ENCODE assay signal across 10 cellular contexts in the genomic region with DNA sequence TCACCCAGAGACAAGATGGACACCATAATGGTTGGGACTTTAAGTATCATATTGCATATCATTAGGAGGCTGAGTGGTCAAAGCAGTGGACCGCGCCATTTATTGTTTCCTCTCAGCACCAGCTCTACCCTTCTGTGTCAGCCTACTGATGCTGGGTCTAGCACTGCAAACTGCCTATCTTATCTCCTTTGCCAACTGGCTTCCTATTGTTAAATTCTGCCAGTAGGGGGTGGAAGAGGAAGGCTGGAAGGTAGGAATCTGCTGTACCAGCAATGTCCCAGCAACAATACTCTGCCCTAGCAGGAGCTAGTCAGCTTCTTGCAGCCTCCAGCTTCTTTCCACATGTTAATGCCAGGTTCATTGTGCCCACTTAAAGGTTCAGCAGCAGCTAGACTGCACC.
DNase-seq lines count a peak whose midpoint lies in the region; ATAC-seq lines count a peak whose summit lies in the region.
"Had no signal": no experiment of that assay in that cellular context is flagged by ENCODE, and none has a peak within 500 bp of the region (broad histone marks: within the 10 kb centered on the region; RNA-seq: fewer than 3 reads in every experiment).

No MANE protein-coding gene starts in this region.

- no peak overlapping the region for H3K27ac ChIP-seq in neuronal stem cell (replicated peaks; ENCODE audit: low read length)
- H3K27ac ChIP-seq: cardiac muscle cell, lower lobe of right lung had no signal

- no peak for ATAC-seq in HG02623 (IDR thresholded peaks at IDR 0.05; ENCODE audit: unreplicated experiment)

- H2AFZ ChIP-seq in neuronal stem cell (ENCODE audit: low read length) = no peak overlapping the region

- H2BK12ac ChIP-seq in neuronal stem cell (ENCODE audit: low read length) = no peak overlapping the region

- H3K23ac ChIP-seq in neuronal stem cell (ENCODE audit: low read depth, low read length, poor library complexity) = no peak overlapping the region

- DNase-seq in ELF-1 (ENCODE audit: low read depth, low spot score) (peak; percentile 14), H7 (peak; percentile 17), SW480 (ENCODE audit: low spot score) (peak; percentile 5), left kidney (ENCODE audit: low read depth, low spot score) (peak; percentile 27), NOMO-1 treated with dmso at 0.1 percent for 144 hours (lab: John Stamatoyannopoulos, UW; ENCODE audit: unreplicated experiment) (no peak), neuronal stem cell (ENCODE audit: low spot score) (no peak)
- no peak for DNase-seq in stimulated activated CD4-positive, alpha-beta T cell treated with anti-CD3 and anti-CD28 coated beads, Interleukin-12 subunit alpha, Interleukin-12 subunit beta, amount 100 ng/mL, for 4 hours
- DNase-seq: lower lobe of right lung had no signal

- WGBS in neuronal stem cell (ENCODE audit: extremely low coverage in 2 of 2, insufficient read length in 2 of 2, insufficient replicate concordance in 1 of 2), 2 donors = no CpG with 5 or more reads among the region's 2 CpGs

- no peaks in the 10 kb centered on the region for H3K27me3 ChIP-seq in H7 (ENCODE audit: control insufficient read depth, insufficient read depth, low read length)
- no peaks in the 10 kb centered on the region for H3K27me3 ChIP-seq in neuronal stem cell (ENCODE audit: control insufficient read depth in 3 of 3, insufficient read depth in 3 of 3, low read depth in 1 of 3, low read length in 3 of 3)
- H3K27me3 ChIP-seq: cardiac muscle cell had no signal

- no peak overlapping the region for H3K4me2 ChIP-seq in neuronal stem cell (ENCODE audit: insufficient read depth, low read length, poor library complexity, severe bottlenecking)

- H3K4me3 ChIP-seq in H7 (ENCODE audit: insufficient read depth, low read depth, low read length) = no peak overlapping the region
- no peak overlapping the region for H3K4me3 ChIP-seq in neuronal stem cell (ENCODE audit: low read length in 2 of 2)
- H3K4me3 ChIP-seq: cardiac muscle cell, lower lobe of right lung had no signal

- H4K91ac ChIP-seq in neuronal stem cell (ENCODE audit: low read depth, low read length, poor library complexity) = no peak overlapping the region

- H3K36me3 ChIP-seq in H7 (replicated peaks; ENCODE audit: control insufficient read depth, insufficient read depth, low read length) (no peaks in the 10 kb centered on the region), neuronal stem cell (replicated peaks in 1 of 2; ENCODE audit: control insufficient read depth in 2 of 2, insufficient read depth in 2 of 2, low read length in 2 of 2) (no peaks in the 10 kb centered on the region)
- H3K36me3 ChIP-seq: cardiac muscle cell, lower lobe of right lung had no signal

- no peak overlapping the region for H3K18ac ChIP-seq in neuronal stem cell (ENCODE audit: low read length)

- H2BK120ac ChIP-seq in neuronal stem cell (ENCODE audit: low read depth, low read length) = no peak overlapping the region

- no peak overlapping the region for H4K8ac ChIP-seq in neuronal stem cell (ENCODE audit: low read depth, low read length)

- H3K4me1 ChIP-seq in neuronal stem cell (ENCODE audit: control insufficient read depth in 2 of 2, insufficient read depth in 1 of 2, low read depth in 1 of 2, low read length in 2 of 2) = peaks cover 0 to 5% of the 10 kb centered on the region in 2 donors
- H3K4me1 ChIP-seq: lower lobe of right lung had no signal

- no peaks in the 10 kb centered on the region for H3K9me3 ChIP-seq in neuronal stem cell (replicated peaks in 1 of 2; ENCODE audit: control insufficient read depth in 2 of 2, insufficient read depth in 1 of 2, low read depth in 1 of 2, low read length in 2 of 2)
- H3K9me3 ChIP-seq: lower lobe of right lung had no signal

- no peak overlapping the region for H2BK5ac ChIP-seq in neuronal stem cell (ENCODE audit: low read length)

- no peak overlapping the region for H2AK5ac ChIP-seq in neuronal stem cell (ENCODE audit: low read depth, low read length)

- no peak overlapping the region for H3K4ac ChIP-seq in neuronal stem cell (ENCODE audit: low read length)

- no peaks in the 10 kb centered on the region for H3K79me1 ChIP-seq in neuronal stem cell (ENCODE audit: low read depth, low read length)

- no peak overlapping the region for H3K9ac ChIP-seq in neuronal stem cell (ENCODE audit: low read depth, low read length, poor library complexity)

- H3K14ac ChIP-seq in neuronal stem cell (ENCODE audit: low read length) = no peak overlapping the region

- no peak overlapping the region for H2BK15ac ChIP-seq in neuronal stem cell (ENCODE audit: low read length)

Comparison
In these comparisons a context has a peak if more than half of its experiments do, and no peak if none do; other contexts are left out.
1. DNase-seq: peak in ELF-1 (single experiment), H7 (single experiment), SW480 (single experiment) and left kidney (single experiment); none in NOMO-1 treated with dmso at 0.1 percent for 144 hours (single experiment), stimulated activated CD4-positive, alpha-beta T cell treated with anti-CD3 and anti-CD28 coated beads, Interleukin-12 subunit alpha, Interleukin-12 subunit beta, amount 100 ng/mL, for 4 hours (single experiment) and neuronal stem cell (single experiment).